ENCODE assay signal across 17 cellular contexts in the genomic region with DNA sequence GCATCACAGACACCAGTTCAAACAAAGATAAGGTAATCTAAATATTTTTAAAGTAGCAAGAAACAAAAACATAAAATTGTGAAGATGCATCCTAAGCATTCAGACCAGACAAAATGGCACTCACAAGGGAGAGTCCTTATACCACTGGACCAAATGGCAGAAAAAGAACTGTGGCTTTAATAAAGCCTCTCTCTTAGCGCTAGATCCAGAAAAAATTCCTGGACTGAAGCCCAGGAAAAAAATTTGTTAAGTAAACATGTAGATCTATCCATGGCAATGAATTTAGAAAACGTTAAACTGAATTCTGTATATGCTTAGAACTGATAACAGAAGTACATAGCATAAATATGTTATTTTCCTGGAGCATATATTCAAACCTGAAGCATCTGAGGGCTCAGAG. TPM values are rescaled to one million over a fixed set of nuclear protein-coding genes. Genes with fewer than 3 reads are reported as not detected.
A peak's percentile ranks its signal among the peaks of the same experiment; 100 is the strongest.
DNase-seq lines count a peak whose midpoint lies in the region; ATAC-seq and TF ChIP-seq lines count a peak whose summit lies in the region.
"Had no signal": no experiment of that assay in that cellular context is flagged by ENCODE, and none has a peak within 500 bp of the region (broad histone marks: within the 10 kb centered on the region; RNA-seq: fewer than 3 reads in every experiment).

No MANE protein-coding gene starts in this region.

- H3K4me1 ChIP-seq in right cardiac atrium (ENCODE audit: control insufficient read depth, insufficient read depth, low read length) = no peaks in the 10 kb centered on the region
- no peaks in the 10 kb centered on the region for H3K4me1 ChIP-seq in Caco-2
- H3K4me1 ChIP-seq: neural progenitor cell had no signal

- BruUV-seq in Caco-2 (replicated peaks; lab: Mats Ljungman, UMichigan) = no TSS peak

- H3K4me3 ChIP-seq in right cardiac atrium (ENCODE audit: low read length) (no peak overlapping the region), fibroblast of the aortic adventitia (ENCODE audit: low read depth, low read length) (no peak overlapping the region), Caco-2 (ENCODE audit: low read depth, low read length) (no peak overlapping the region), coronary artery (no peak overlapping the region)
- H3K4me3 ChIP-seq: neural progenitor cell had no signal

- WGBS in right cardiac atrium = 22% methylated on average over 2 of the region's 2 CpGs

- H3K9me3 Mint-ChIP-seq in Caco-2 (ENCODE audit: unreplicated experiment) = no peaks in the 10 kb centered on the region
- H3K9me3 Mint-ChIP-seq: activated CD4-positive, alpha-beta T cell treated with anti-CD3 and anti-CD28 coated beads, Interleukin-2, amount 10 ng/mL, durations not matched to agents 24 days and 14 days; CD8-positive, alpha-beta T cell; neural progenitor cell had no signal

- no peak overlapping the region for H3K27ac Mint-ChIP-seq in Caco-2 (ENCODE audit: unreplicated experiment)
- H3K27ac Mint-ChIP-seq: activated CD4-positive, alpha-beta T cell treated with anti-CD3 and anti-CD28 coated beads, Interleukin-2, amount 10 ng/mL, durations not matched to agents 24 days and 14 days; CD8-positive, alpha-beta T cell; neural progenitor cell had no signal

- DNase-seq in right cardiac atrium = no peak
- no peak for DNase-seq in left ventricle myocardium superior
- DNase-seq in amniotic epithelial cell (ENCODE audit: low read depth) = peak; percentile 48
- DNase-seq in fibroblast of the aortic adventitia (ENCODE audit: low read depth) = peak; percentile 74
- no peak for DNase-seq in Caco-2
- DNase-seq in coronary artery (ENCODE audit: low spot score) = no peak
- DNase-seq: activated CD4-positive, alpha-beta T cell treated with anti-CD3 and anti-CD28 coated beads, Interleukin-2, amount 10 ng/mL, durations not matched to agents 24 days and 14 days; anterior cingulate cortex; CD8-positive, alpha-beta T cell; DMS79 treated with DMSO at 0.1 percent for 48 hours; MM.1S; NCI-H524; Right ventricle myocardium superior had no signal

- peaks cover 6% of the 10 kb centered on the region for H3K4me1 Mint-ChIP-seq in Caco-2 (ENCODE audit: low read depth, unreplicated experiment)
- H3K4me1 Mint-ChIP-seq: activated CD4-positive, alpha-beta T cell treated with anti-CD3 and anti-CD28 coated beads, Interleukin-2, amount 10 ng/mL, durations not matched to agents 24 days and 14 days; neural progenitor cell had no signal

- H3K9me3 ChIP-seq in right cardiac atrium (ENCODE audit: control insufficient read depth, low read length) (no peaks in the 10 kb centered on the region), Caco-2 (no peaks in the 10 kb centered on the region)

- ATAC-seq in right cardiac atrium (peak; percentile 20 to 33), left ventricle myocardium superior (no peak), HG03565 (IDR thresholded peaks at IDR 0.05; ENCODE audit: unreplicated experiment) (no peak), HG02840 (IDR thresholded peaks at IDR 0.05; ENCODE audit: low FRiP score, unreplicated experiment) (no peak)
- ATAC-seq: CD8-positive, alpha-beta T cell had no signal

- CTCF ChIA-PET in Caco-2 (lab: Charles Lee) = no interaction called here

- H3K4me3 Mint-ChIP-seq in Caco-2 (ENCODE audit: unreplicated experiment) = no peak overlapping the region
- H3K4me3 Mint-ChIP-seq: activated CD4-positive, alpha-beta T cell treated with anti-CD3 and anti-CD28 coated beads, Interleukin-2, amount 10 ng/mL, durations not matched to agents 24 days and 14 days; CD8-positive, alpha-beta T cell; neural progenitor cell had no signal

- H3K27me3 Mint-ChIP-seq in Caco-2 (ENCODE audit: insufficient read depth, unreplicated experiment) = no peaks in the 10 kb centered on the region
- H3K27me3 Mint-ChIP-seq: activated CD4-positive, alpha-beta T cell treated with anti-CD3 and anti-CD28 coated beads, Interleukin-2, amount 10 ng/mL, durations not matched to agents 24 days and 14 days had no signal

- peaks cover 3% of the 10 kb centered on the region; the same call in 1 of the 2 replicates for H3K36me3 ChIP-seq in Caco-2 (ENCODE audit: control insufficient read depth, insufficient read depth, low read length)

- H3K27ac ChIP-seq in right cardiac atrium (ENCODE audit: low read length) = no peak overlapping the region
- no peak overlapping the region for H3K27ac ChIP-seq in coronary artery
- H3K27ac ChIP-seq: neural progenitor cell had no signal

- intact Hi-C loops in right cardiac atrium (cut with DNase I) = loop anchor here in 3 of 4 donors (10.0 kb wide), 2 partner anchors 203 to 403 kb away; no protein-coding TSS in a partner anchor
- intact Hi-C loops in left ventricle myocardium superior (cut with micrococcal nuclease) = no loop called here
- intact Hi-C loops in Caco-2 (cut with micrococcal nuclease; ENCODE audit: unreplicated experiment) = no loop called here

- POLR2A ChIA-PET in Caco-2 (lab: Charles Lee) = no interaction called here

- H3K27me3 ChIP-seq in right cardiac atrium (ENCODE audit: control insufficient read depth, insufficient read depth) = no peaks in the 10 kb centered on the region
- H3K27me3 ChIP-seq in Caco-2 (replicated peaks; ENCODE audit: control insufficient read depth, insufficient read depth, low read length) = no peaks in the 10 kb centered on the region
- H3K27me3 ChIP-seq: neural progenitor cell had no signal

- TF ChIP-seq CTCF in fibroblast of the aortic adventitia (IDR thresholded peaks at IDR 0.05; ENCODE audit: insufficient read depth, low read length) (no peak), Caco-2 (IDR thresholded peaks at IDR 0.05; ENCODE audit: insufficient read depth in 1 of 2, low read depth in 1 of 2, low read length in 1 of 2, severe bottlenecking in 1 of 2, unreplicated experiment in 1 of 2) (no peak), coronary artery (IDR thresholded peaks at IDR 0.05) (no peak)

- no peaks in the 10 kb centered on the region for H3K36me3 Mint-ChIP-seq in Caco-2 (ENCODE audit: insufficient read depth, unreplicated experiment)

RNA-seq across cellular contexts. Expression of a gene that starts 11.7 kb away (rescaled TPM):
- total RNA-seq in right cardiac atrium = 100 to 1,000 TPM; 619 to 780 (median 669) TPM
- 245 TPM for polyA plus RNA-seq in right cardiac atrium
- total RNA-seq in left ventricle myocardium superior = 814 TPM
- 175 and 1,509 TPM in 2 replicates for total RNA-seq in fibroblast of the aortic adventitia (ENCODE audit: low replicate concordance)
- 149 and 152 TPM in 2 replicates for total RNA-seq in Caco-2 (2022)

RNA-seq across cellular contexts. Expression of a gene that starts 26.4 kb away (rescaled TPM):
- total RNA-seq in right cardiac atrium (10 to 100 TPM; 30.2 to 40.8 (median 39.2) TPM), left ventricle myocardium superior (53.3 TPM), fibroblast of the aortic adventitia (ENCODE audit: low replicate concordance) (43.7 and 52.1 TPM in 2 replicates), Caco-2 (2022) (27.4 and 29.6 TPM in 2 replicates)
- polyA plus RNA-seq in right cardiac atrium = 27.3 TPM

RNA-seq across cellular contexts. Expression of a gene that starts 47.3 kb away (rescaled TPM):
- 1 to 10 TPM in 1 of 4 donors, not detected in 3; 1.9 TPM for total RNA-seq in right cardiac atrium
- polyA plus RNA-seq in right cardiac atrium = not detected
- total RNA-seq in left ventricle myocardium superior = not detected
- not detected in 2 replicates for total RNA-seq in fibroblast of the aortic adventitia (ENCODE audit: low replicate concordance)
- not detected in 2 replicates for total RNA-seq in Caco-2 (2022)
- total RNA-seq: Right ventricle myocardium superior, temporal lobe had no signal

Comparison
In these comparisons a context has a peak if more than half of its experiments do, and no peak if none do; other contexts are left out.
1. ATAC-seq: peak in right cardiac atrium (2 of 2); none in left ventricle myocardium superior (single experiment), HG03565 (single experiment) and HG02840 (single experiment).
2. intact Hi-C loops: an anchor here in right cardiac atrium (10.0 kb wide); none called in left ventricle myocardium superior and Caco-2.
3. DNase-seq: peak in amniotic epithelial cell (single experiment) and fibroblast of the aortic adventitia (single experiment); none in right cardiac atrium (0 of 3), left ventricle myocardium superior (single experiment), Caco-2 (0 of 2) and coronary artery (single experiment).